Comparison of ENCODE assay signal across 10 cellular contexts in the genomic region with DNA sequence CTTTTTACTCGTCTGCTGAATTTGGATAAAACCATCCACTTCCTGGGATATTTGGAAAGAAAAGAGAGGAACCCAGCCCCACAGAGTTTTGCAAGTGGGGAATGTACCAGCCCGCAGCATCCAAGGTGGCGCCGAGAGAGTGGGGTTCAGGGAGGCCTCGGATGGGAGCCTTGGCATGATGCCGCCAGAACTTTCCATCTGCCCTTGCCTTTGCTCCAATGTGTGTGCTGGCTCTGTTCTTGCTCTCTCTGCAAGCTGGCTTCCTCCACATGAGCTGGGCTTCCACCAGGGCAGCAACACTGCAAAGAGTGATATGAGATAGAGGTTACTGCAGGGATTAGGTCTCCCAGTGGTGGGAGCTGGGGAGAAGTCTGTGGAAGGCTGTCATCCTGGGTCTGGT. TPM values are rescaled to one million over a fixed set of nuclear protein-coding genes. Genes with fewer than 3 reads are reported as not detected.
"Had no signal": no experiment of that assay in that cellular context is flagged by ENCODE, and none has a peak within 500 bp of the region (broad histone marks: within the 10 kb centered on the region; RNA-seq: fewer than 3 reads in every experiment).

No MANE protein-coding gene starts in this region.

- FAIRE-seq: K562 had no signal

- H3K4me3 Mint-ChIP-seq: GM23338, HFFc6 had no signal

- H3K4me3 ChIP-seq: GM23338, HAP-1, K562 had no signal

- H3K27ac Mint-ChIP-seq: HFFc6 had no signal

- H3K27ac ChIP-seq: HL-60 had no signal

- ATAC-seq: GM23338, HCT116, K562 had no signal

- H3K4me1 ChIP-seq: HAP-1 had no signal

- H3K4me2 ChIP-seq: GM23338 had no signal

- H3K36me3 ChIP-seq: HAP-1 had no signal

- H3K9me3 ChIP-seq: HAP-1 had no signal

- H2AFZ ChIP-seq: GM23338 had no signal

- DNase-seq: H7, HFFc6, IMR-90 had no signal

RNA-seq across cellular contexts. Expression of gene SERPINA12, which starts 6.6 kb away (rescaled TPM):
- total RNA-seq: GM23338, H4, H7, HFFc6, HT1080, IMR-90, K562 had no signal
- polyA plus RNA-seq: GM23338, IMR-90, K562 had no signal

RNA-seq across cellular contexts. Expression of gene SERPINA9, which starts 39.9 kb away (rescaled TPM):
- total RNA-seq: GM23338, H4, H7, HFFc6, HT1080, K562 had no signal
- polyA plus RNA-seq: GM23338, K562 had no signal

RNA-seq across cellular contexts. Expression of gene SERPINA4, which starts 45.4 kb away (rescaled TPM):
- total RNA-seq: GM23338, H4, H7, HFFc6, HT1080, IMR-90, K562 had no signal
- polyA plus RNA-seq: GM23338, IMR-90, K562 had no signal
